In the genomic region with DNA sequence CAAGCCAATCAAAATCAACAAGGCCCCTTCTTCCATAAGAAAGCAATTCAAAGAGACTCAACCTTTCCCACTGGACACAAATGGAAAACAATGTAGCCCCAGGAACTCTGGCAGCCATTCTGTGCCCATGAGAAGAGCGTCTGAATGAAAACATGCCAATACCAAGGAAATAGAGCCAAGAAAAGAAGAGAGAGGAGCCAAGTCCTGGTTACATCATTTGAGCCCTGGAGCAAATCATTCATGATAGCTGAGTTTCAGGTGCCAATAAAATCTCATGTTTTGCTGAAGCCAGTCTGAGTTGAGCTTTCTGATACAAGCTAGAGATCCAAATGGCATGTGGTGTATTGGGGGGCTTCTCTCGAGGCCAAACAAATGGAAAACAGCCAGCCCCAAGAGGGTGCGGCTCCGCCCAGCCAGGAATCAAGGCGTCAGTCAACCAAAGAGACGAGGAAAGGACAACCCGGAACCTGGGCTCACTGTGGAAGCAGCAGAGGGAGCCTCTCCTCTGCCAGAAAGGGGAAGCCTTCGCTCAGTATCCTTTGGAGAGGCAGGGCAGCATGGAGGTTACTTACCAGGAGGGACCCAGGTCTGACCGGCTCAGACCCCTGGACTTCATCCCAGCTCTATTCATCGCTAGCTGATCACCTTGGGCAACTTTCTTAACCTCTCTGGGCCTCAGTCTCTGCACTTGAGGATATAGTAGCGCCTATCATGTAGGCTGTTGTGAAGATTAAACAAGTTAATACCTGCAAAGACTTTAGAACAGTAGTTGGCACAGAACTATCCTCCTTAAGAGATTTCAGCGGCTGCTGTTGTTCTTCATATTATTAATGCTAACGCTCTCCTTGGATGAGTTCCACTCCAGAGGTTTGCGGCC, we compare ENCODE assay signal across 1 cellular context.
TF ChIP-seq lines count a peak whose summit lies in the region.

No MANE protein-coding gene starts in this region.

TF ChIP-seq in HCT116, 20 proteins besides CTCF, POLR2A, EP300 and RAD21 (continued from another document):
- TF ChIP-seq ZNF274 (IDR thresholded peaks at IDR 0.05; ENCODE audit: low read depth, low read length) (no peak), POLR2AphosphoS5 (IDR thresholded peaks at IDR 0.05; ENCODE audit: low read depth, low read length) (no peak), EGR1 (IDR thresholded peaks at IDR 0.05; ENCODE audit: low read depth) (no peak), YY1 (IDR thresholded peaks at IDR 0.05; ENCODE audit: extremely low read depth, insufficient replicate concordance, low read depth, low read length) (no peak), FOSL1 (IDR thresholded peaks at IDR 0.05; ENCODE audit: low read depth) (no peak), JUND (IDR thresholded peaks at IDR 0.05) (no peak), EZH2phosphoT487 (IDR thresholded peaks at IDR 0.05; ENCODE audit: borderline replicate concordance) (no peak), CBX3 (IDR thresholded peaks at IDR 0.05; ENCODE audit: low read depth) (no peak), ZFX (IDR thresholded peaks at IDR 0.05) (no peak), EZH2 (IDR thresholded peaks at IDR 0.05) (no peak), SP1 (IDR thresholded peaks at IDR 0.05; ENCODE audit: low read depth) (no peak), ELF1 (IDR thresholded peaks at IDR 0.05; ENCODE audit: borderline replicate concordance, low read depth) (no peak)
- TF ChIP-seq, protein P1, sequence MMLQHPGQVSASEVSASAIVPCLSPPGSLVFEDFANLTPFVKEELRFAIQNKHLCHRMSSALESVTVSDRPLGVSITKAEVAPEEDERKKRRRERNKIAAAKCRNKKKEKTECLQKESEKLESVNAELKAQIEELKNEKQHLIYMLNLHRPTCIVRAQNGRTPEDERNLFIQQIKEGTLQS (IDR thresholded peaks at IDR 0.05) = no peak
- TF ChIP-seq, protein P2, sequence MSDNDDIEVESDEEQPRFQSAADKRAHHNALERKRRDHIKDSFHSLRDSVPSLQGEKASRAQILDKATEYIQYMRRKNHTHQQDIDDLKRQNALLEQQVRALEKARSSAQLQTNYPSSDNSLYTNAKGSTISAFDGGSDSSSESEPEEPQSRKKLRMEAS (IDR thresholded peaks at IDR 0.05) = no peak
